Comparison of ENCODE assay signal across 10 cellular contexts in genomic region chr11:13883042-13883441, GRCh38.
DNase-seq lines count a peak whose midpoint lies in the region; ATAC-seq and TF ChIP-seq lines count a peak whose summit lies in the region.
"Had no signal": no experiment of that assay in that cellular context is flagged by ENCODE, and none has a peak within 500 bp of the region (broad histone marks: within the 10 kb centered on the region; RNA-seq: fewer than 3 reads in every experiment).

No MANE protein-coding gene starts in this region.

- H3K9me3 Mint-ChIP-seq in type B pancreatic cell, result no peaks in the 10 kb centered on the region

- no peak overlapping the region for H3K4me2 ChIP-seq in mammary epithelial cell (ENCODE audit: insufficient read depth, low read depth, low read length)

- TF ChIP-seq RAD21 in Ishikawa (IDR thresholded peaks at IDR 0.05; ENCODE audit: low read depth), result no peak

- 68% methylated on average over 4 of the region's 4 CpGs for WGBS in mammary epithelial cell (ENCODE audit: low coverage, missing lambda C conversion rate)

- CTCF ChIA-PET in mammary epithelial cell (lab: Charles Lee; ENCODE audit: low non-redundant PET), result interaction anchor here (0.7 kb wide), 1 partner anchor 130 kb away, joined by 3 read pairs; no protein-coding TSS in a partner anchor

- peak; percentile 51 for ATAC-seq in GM18858 (IDR thresholded peaks at IDR 0.05; ENCODE audit: unreplicated experiment)
- peak; percentile 79 for ATAC-seq in GM21529 (IDR thresholded peaks at IDR 0.05; ENCODE audit: unreplicated experiment)
- ATAC-seq in left lung, result peak; percentile 94
- ATAC-seq: body of pancreas had no signal

- intact Hi-C loops in left lung (cut with DNase I) (no loop called here), mammary epithelial cell (cut with micrococcal nuclease) (no loop called here)

- H3K27ac ChIP-seq in left lung (no peak overlapping the region), SJCRH30 (no peak overlapping the region), mammary epithelial cell (ENCODE audit: insufficient read depth, low read depth, low read length) (no peak overlapping the region)
- H3K27ac ChIP-seq: body of pancreas had no signal

- no peak overlapping the region for H3K4me3 ChIP-seq in left lung
- no peak overlapping the region for H3K4me3 ChIP-seq in SJCRH30
- H3K4me3 ChIP-seq in mammary epithelial cell (replicated peaks in 1 of 3; ENCODE audit: insufficient read depth in 1 of 3, low read depth in 2 of 3, low read length in 3 of 3), result no peak overlapping the region
- H3K4me3 ChIP-seq: body of pancreas had no signal

- dilution Hi-C loops in mammary epithelial cell (cut with HindIII; ENCODE audit: low sequenced_read_pairs), result no loop called here

- H3K27ac Mint-ChIP-seq in type B pancreatic cell, result no peak overlapping the region

- no peaks in the 10 kb centered on the region for H3K36me3 Mint-ChIP-seq in type B pancreatic cell

- TF ChIP-seq CTCF in left lung (IDR thresholded peaks at IDR 0.05) (no peak), type B pancreatic cell (conservative IDR thresholded peaks at IDR 0.05) (no peak), mammary epithelial cell (conservative IDR thresholded peaks at IDR 0.05 in 1 of 2, IDR thresholded peaks at IDR 0.05 in 1 of 2; ENCODE audit: extremely low read depth in 1 of 2, insufficient read depth in 1 of 2, low read depth in 1 of 2, low read length in 2 of 2) (no peak)

- H3K9ac ChIP-seq in mammary epithelial cell (ENCODE audit: insufficient read depth, low read length), result no peak overlapping the region

- in situ Hi-C loops in mammary epithelial cell (cut with MboI; ENCODE audit: low sequenced_read_pairs in 2 of 2), result no loop called here

- no peak for TF ChIP-seq EP300 in Ishikawa (IDR thresholded peaks at IDR 0.05; ENCODE audit: borderline replicate concordance)

- H2AFZ ChIP-seq in mammary epithelial cell (ENCODE audit: low read depth, low read length), result no peak overlapping the region

- H3K4me1 Mint-ChIP-seq in type B pancreatic cell (ENCODE audit: unreplicated experiment), result no peaks in the 10 kb centered on the region

- H3K27me3 Mint-ChIP-seq in type B pancreatic cell, result peaks cover 26% of the 10 kb centered on the region

- H3K27me3 ChIP-seq in left lung (no peaks in the 10 kb centered on the region), SJCRH30 (no peaks in the 10 kb centered on the region), mammary epithelial cell (ENCODE audit: insufficient read depth, low read length) (no peaks in the 10 kb centered on the region)
- H3K27me3 ChIP-seq: body of pancreas had no signal

- no peaks in the 10 kb centered on the region for H3K36me3 ChIP-seq in left lung
- H3K36me3 ChIP-seq in SJCRH30, result no peaks in the 10 kb centered on the region
- H3K36me3 ChIP-seq in mammary epithelial cell (ENCODE audit: insufficient read depth, low read length), result no peaks in the 10 kb centered on the region

- BruUV-seq in mammary epithelial cell (replicated peaks; lab: Mats Ljungman, UMichigan), result no TSS peak

- no peaks in the 10 kb centered on the region for H4K20me1 ChIP-seq in mammary epithelial cell (ENCODE audit: insufficient read depth, low read length)

- peak in 1 of 2 donors; percentile 73 for DNase-seq in left lung
- no peak for DNase-seq in type B pancreatic cell (ENCODE audit: extremely low spot score, unreplicated experiment)
- DNase-seq in SJCRH30, result no peak
- no peak for DNase-seq in mammary epithelial cell
- no peak for DNase-seq in NCI-H2227 treated with DMSO at 0.1 percent for 48 hours (lab: John Stamatoyannopoulos, UW)
- DNase-seq: body of pancreas, NCI-H2081 treated with DMSO at 0.1 percent for 48 hours had no signal

- no peak overlapping the region for H3K4me3 Mint-ChIP-seq in type B pancreatic cell

- H3K4me1 ChIP-seq in left lung (no peaks in the 10 kb centered on the region), SJCRH30 (no peaks in the 10 kb centered on the region), mammary epithelial cell (ENCODE audit: insufficient read depth, low read length) (peaks cover 5% of the 10 kb centered on the region)
- H3K4me1 ChIP-seq: body of pancreas had no signal

- no peaks in the 10 kb centered on the region for H3K79me2 ChIP-seq in mammary epithelial cell (ENCODE audit: insufficient read depth, low read length)

- H3K9me3 ChIP-seq in left lung (no peaks in the 10 kb centered on the region), SJCRH30 (replicated peaks) (no peaks in the 10 kb centered on the region), mammary epithelial cell (replicated peaks; ENCODE audit: insufficient read depth, low read length) (no peaks in the 10 kb centered on the region)
- H3K9me3 ChIP-seq: body of pancreas had no signal

TF ChIP-seq in Ishikawa, 13 proteins besides CTCF, POLR2A, EP300 and RAD21:
- TF ChIP-seq NFIC (IDR thresholded peaks at IDR 0.05) (no peak), REST (IDR thresholded peaks at IDR 0.05; ENCODE audit: low read depth) (no peak), MAX (IDR thresholded peaks at IDR 0.05) (peak; percentile 71), ZBTB7A (IDR thresholded peaks at IDR 0.05; ENCODE audit: low read depth) (no peak), CEBPB (IDR thresholded peaks at IDR 0.05) (no peak), TEAD4 (IDR thresholded peaks at IDR 0.05) (no peak), FOXM1 (IDR thresholded peaks at IDR 0.05; ENCODE audit: borderline replicate concordance, low read depth) (no peak), TCF12 (IDR thresholded peaks at IDR 0.05; ENCODE audit: low read depth) (no peak), CREB1 (IDR thresholded peaks at IDR 0.05; ENCODE audit: low read depth) (no peak), YY1 (IDR thresholded peaks at IDR 0.05; ENCODE audit: low read depth) (no peak), TAF1 (IDR thresholded peaks at IDR 0.05; ENCODE audit: low read depth) (no peak), EGR1 (IDR thresholded peaks at IDR 0.05) (no peak)
- TF ChIP-seq, protein P1, sequence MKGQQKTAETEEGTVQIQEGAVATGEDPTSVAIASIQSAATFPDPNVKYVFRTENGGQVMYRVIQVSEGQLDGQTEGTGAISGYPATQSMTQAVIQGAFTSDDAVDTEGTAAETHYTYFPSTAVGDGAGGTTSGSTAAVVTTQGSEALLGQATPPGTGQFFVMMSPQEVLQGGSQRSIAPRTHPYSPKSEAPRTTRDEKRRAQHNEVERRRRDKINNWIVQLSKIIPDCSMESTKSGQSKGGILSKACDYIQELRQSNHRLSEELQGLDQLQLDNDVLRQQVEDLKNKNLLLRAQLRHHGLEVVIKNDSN (IDR thresholded peaks at IDR 0.05), result peak; percentile 82
